ENCODE assay signal across 1 cellular context in the genomic region with DNA sequence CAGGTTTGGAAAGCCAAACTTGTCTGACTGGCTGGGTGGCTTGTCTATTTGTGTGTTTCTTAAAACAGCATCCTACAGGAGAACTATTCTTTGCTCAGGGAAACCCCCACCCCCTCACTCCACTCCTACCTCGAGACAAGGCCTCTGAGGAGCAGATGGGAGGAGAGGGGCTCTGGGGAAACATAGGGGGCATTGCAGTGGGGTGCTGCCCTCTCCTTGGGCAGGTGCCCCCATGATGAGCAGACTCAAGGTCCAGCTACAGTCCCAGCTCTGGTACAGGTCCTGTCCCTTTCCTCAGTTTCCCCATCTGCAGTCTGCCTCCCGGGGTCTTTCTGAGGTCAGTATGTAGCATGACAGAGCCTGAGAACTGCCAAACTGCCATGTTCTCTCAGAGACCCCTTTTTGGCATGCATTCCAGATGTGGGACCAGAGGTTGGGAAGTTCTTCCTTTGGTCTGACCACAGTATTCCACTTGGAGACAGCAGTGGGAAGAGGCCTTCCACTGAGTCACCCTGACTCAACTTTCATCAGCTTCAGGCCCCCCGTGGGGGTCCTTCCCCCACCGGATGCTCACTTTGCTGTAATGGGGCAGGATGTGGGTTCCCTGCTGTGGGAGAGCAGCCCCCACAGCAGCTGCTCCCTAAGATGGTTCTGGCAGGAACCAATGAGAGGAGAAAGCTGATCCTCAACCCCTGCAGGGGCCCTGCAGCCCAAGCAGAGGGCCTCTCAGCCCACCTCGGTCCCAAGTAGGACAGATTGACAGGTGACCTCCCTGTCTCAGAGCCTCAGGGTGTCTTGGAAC.
TF ChIP-seq lines count a peak whose summit lies in the region.

No MANE protein-coding gene starts in this region.

TF ChIP-seq in SK-N-SH, 30 proteins besides CTCF, POLR2A, EP300 and RAD21 (continued from another document):
- TF ChIP-seq, protein P1, sequence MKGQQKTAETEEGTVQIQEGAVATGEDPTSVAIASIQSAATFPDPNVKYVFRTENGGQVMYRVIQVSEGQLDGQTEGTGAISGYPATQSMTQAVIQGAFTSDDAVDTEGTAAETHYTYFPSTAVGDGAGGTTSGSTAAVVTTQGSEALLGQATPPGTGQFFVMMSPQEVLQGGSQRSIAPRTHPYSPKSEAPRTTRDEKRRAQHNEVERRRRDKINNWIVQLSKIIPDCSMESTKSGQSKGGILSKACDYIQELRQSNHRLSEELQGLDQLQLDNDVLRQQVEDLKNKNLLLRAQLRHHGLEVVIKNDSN (IDR thresholded peaks at IDR 0.05; ENCODE audit: borderline replicate concordance, low read depth), result no peak
- no peak for TF ChIP-seq NFIC (IDR thresholded peaks at IDR 0.05; ENCODE audit: borderline replicate concordance)
- TF ChIP-seq FOXJ3 (CRISPR knock-in tag; IDR thresholded peaks at IDR 0.05), result no peak
- TF ChIP-seq, protein P2, sequence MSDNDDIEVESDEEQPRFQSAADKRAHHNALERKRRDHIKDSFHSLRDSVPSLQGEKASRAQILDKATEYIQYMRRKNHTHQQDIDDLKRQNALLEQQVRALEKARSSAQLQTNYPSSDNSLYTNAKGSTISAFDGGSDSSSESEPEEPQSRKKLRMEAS (IDR thresholded peaks at IDR 0.05; ENCODE audit: low read depth), result no peak
- no peak for TF ChIP-seq TAF1 (IDR thresholded peaks at IDR 0.05; ENCODE audit: borderline replicate concordance, low read depth, low read length)
- TF ChIP-seq MXI1 (IDR thresholded peaks at IDR 0.05; ENCODE audit: low read depth, low read length), result no peak
- TF ChIP-seq CHD2 (IDR thresholded peaks at IDR 0.05; ENCODE audit: low read length, partially characterized antibody), result no peak
- TF ChIP-seq, protein P3, sequence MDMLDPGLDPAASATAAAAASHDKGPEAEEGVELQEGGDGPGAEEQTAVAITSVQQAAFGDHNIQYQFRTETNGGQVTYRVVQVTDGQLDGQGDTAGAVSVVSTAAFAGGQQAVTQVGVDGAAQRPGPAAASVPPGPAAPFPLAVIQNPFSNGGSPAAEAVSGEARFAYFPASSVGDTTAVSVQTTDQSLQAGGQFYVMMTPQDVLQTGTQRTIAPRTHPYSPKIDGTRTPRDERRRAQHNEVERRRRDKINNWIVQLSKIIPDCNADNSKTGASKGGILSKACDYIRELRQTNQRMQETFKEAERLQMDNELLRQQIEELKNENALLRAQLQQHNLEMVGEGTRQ (IDR thresholded peaks at IDR 0.05; ENCODE audit: borderline replicate concordance, low read depth, low read length), result no peak
- TF ChIP-seq TCF12 (IDR thresholded peaks at IDR 0.05), result no peak
- TF ChIP-seq FOXM1 (IDR thresholded peaks at IDR 0.05; ENCODE audit: low read depth), result no peak
- no peak for TF ChIP-seq TEAD4 (IDR thresholded peaks at IDR 0.05; ENCODE audit: borderline replicate concordance, insufficient read depth)
- TF ChIP-seq ELF1 (IDR thresholded peaks at IDR 0.05), result no peak
- TF ChIP-seq JUND (IDR thresholded peaks at IDR 0.05), result no peak
